Comparison of ENCODE assay signal across 1 cellular context in the genomic region with DNA sequence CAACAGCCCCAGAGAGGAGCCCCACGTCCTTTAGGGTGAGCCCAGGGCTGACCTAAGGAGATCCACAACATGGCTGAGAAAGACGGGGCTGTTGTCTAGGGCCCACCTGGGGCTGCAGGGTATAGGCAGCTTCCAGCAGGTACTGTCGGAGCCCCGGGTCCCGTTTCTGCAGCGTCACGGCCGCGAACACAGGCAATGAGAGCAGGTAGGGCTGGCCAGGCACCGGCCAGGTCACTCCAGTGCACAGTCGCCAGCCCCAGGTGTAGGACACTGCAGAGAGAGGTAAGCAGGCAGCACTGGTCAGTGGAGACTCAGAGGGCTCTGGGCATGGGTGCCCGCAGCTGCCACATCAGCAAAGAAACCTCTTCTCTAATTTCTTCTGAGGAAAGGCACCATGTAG.
TF ChIP-seq lines count a peak whose summit lies in the region.

No MANE protein-coding gene starts in this region.

TF ChIP-seq in GM23338, 12 proteins besides CTCF, POLR2A, EP300 and RAD21:
- TF ChIP-seq, protein P1, sequence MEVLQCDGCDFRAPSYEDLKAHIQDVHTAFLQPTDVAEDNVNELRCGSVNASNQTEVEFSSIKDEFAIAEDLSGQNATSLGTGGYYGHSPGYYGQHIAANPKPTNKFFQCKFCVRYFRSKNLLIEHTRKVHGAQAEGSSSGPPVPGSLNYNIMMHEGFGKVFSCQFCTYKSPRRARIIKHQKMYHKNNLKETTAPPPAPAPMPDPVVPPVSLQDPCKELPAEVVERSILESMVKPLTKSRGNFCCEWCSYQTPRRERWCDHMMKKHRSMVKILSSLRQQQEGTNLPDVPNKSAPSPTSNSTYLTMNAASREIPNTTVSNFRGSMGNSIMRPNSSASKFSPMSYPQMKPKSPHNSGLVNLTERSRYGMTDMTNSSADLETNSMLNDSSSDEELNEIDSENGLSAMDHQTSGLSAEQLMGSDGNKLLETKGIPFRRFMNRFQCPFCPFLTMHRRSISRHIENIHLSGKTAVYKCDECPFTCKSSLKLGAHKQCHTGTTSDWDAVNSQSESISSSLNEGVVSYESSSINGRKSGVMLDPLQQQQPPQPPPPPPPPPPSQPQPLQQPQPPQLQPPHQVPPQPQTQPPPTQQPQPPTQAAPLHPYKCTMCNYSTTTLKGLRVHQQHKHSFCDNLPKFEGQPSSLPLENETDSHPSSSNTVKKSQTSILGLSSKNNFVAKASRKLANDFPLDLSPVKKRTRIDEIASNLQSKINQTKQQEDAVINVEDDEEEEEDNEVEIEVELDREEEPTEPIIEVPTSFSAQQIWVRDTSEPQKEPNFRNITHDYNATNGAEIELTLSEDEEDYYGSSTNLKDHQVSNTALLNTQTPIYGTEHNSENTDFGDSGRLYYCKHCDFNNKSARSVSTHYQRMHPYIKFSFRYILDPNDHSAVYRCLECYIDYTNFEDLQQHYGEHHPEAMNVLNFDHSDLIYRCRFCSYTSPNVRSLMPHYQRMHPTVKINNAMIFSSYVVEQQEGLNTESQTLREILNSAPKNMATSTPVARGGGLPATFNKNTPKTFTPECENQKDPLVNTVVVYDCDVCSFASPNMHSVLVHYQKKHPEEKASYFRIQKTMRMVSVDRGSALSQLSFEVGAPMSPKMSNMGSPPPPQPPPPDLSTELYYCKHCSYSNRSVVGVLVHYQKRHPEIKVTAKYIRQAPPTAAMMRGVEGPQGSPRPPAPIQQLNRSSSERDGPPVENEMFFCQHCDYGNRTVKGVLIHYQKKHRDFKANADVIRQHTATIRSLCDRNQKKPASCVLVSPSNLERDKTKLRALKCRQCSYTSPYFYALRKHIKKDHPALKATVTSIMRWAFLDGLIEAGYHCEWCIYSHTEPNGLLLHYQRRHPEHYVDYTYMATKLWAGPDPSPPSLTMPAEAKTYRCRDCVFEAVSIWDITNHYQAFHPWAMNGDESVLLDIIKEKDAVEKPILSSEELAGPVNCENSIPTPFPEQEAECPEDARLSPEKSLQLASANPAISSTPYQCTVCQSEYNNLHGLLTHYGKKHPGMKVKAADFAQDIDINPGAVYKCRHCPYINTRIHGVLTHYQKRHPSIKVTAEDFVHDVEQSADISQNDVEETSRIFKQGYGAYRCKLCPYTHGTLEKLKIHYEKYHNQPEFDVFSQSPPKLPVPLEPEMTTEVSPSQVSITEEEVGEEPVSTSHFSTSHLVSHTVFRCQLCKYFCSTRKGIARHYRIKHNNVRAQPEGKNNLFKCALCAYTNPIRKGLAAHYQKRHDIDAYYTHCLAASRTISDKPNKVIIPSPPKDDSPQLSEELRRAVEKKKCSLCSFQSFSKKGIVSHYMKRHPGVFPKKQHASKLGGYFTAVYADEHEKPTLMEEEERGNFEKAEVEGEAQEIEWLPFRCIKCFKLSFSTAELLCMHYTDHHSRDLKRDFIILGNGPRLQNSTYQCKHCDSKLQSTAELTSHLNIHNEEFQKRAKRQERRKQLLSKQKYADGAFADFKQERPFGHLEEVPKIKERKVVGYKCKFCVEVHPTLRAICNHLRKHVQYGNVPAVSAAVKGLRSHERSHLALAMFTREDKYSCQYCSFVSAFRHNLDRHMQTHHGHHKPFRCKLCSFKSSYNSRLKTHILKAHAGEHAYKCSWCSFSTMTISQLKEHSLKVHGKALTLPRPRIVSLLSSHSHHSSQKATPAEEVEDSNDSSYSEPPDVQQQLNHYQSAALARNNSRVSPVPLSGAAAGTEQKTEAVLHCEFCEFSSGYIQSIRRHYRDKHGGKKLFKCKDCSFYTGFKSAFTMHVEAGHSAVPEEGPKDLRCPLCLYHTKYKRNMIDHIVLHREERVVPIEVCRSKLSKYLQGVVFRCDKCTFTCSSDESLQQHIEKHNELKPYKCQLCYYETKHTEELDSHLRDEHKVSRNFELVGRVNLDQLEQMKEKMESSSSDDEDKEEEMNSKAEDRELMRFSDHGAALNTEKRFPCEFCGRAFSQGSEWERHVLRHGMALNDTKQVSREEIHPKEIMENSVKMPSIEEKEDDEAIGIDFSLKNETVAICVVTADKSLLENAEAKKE (CRISPR knock-in tag; IDR thresholded peaks at IDR 0.05), result no peak
- no peak for TF ChIP-seq JUNB (IDR thresholded peaks at IDR 0.05; ENCODE audit: unreplicated experiment)
- TF ChIP-seq EZH2phosphoT487 (IDR thresholded peaks at IDR 0.05; ENCODE audit: unreplicated experiment), result no peak
- TF ChIP-seq ZNF331 (CRISPR knock-in tag; IDR thresholded peaks at IDR 0.05; ENCODE audit: low read depth), result no peak
- TF ChIP-seq EZH2 (IDR thresholded peaks at IDR 0.05; ENCODE audit: low read depth, unreplicated experiment), result no peak
- no peak for TF ChIP-seq ZNF114 (CRISPR knock-in tag; IDR thresholded peaks at IDR 0.05)
- TF ChIP-seq ETS1 (IDR thresholded peaks at IDR 0.05), result no peak
